ENCODE assay signal across 9 cellular contexts in genomic region chr15:80173022-80173759, GRCh38. TPM values are rescaled to one million over a fixed set of nuclear protein-coding genes. Genes with fewer than 3 reads are reported as not detected.
DNase-seq lines count a peak whose midpoint lies in the region; ATAC-seq and TF ChIP-seq lines count a peak whose summit lies in the region.
"Had no signal": no experiment of that assay in that cellular context is flagged by ENCODE, and none has a peak within 500 bp of the region (broad histone marks: within the 10 kb centered on the region; RNA-seq: fewer than 3 reads in every experiment).

No MANE protein-coding gene starts in this region.

- ATAC-seq in DND-41 (ENCODE audit: insufficient read depth, low read depth): peak; percentile 79
- ATAC-seq in GM21786 (IDR thresholded peaks at IDR 0.05; ENCODE audit: unreplicated experiment): peak; percentile 52

- H4K20me1 ChIP-seq in DND-41 (ENCODE audit: insufficient read depth, low read length): no peaks in the 10 kb centered on the region

- no peak overlapping the region for H3K9ac ChIP-seq in DND-41 (ENCODE audit: low read depth, low read length)

- no peaks in the 10 kb centered on the region for H3K9me3 Mint-ChIP-seq in activated CD4-positive, alpha-beta T cell treated with anti-CD3 and anti-CD28 coated beads, Interleukin-2, amount 10 ng/mL, durations not matched to agents 24 days and 14 days
- H3K9me3 Mint-ChIP-seq in mesothelial cell of epicardium: no peaks in the 10 kb centered on the region

- H3K4me2 ChIP-seq in DND-41 (ENCODE audit: insufficient read depth, low read length): no peak overlapping the region

- H3K27ac Mint-ChIP-seq in activated CD4-positive, alpha-beta T cell treated with anti-CD3 and anti-CD28 coated beads, Interleukin-2, amount 10 ng/mL, durations not matched to agents 24 days and 14 days: no peak overlapping the region
- no peak overlapping the region for H3K27ac Mint-ChIP-seq in mesothelial cell of epicardium
- H3K27ac Mint-ChIP-seq: activated naive CD8-positive, alpha-beta T cell had no signal

- no peaks in the 10 kb centered on the region for H3K9me3 ChIP-seq in DND-41 (ENCODE audit: insufficient read depth, low read length, severe bottlenecking)

- H3K27me3 ChIP-seq in DND-41 (ENCODE audit: insufficient read depth, low read length, poor library complexity): no peaks in the 10 kb centered on the region

- peaks cover 42% of the 10 kb centered on the region for H3K36me3 Mint-ChIP-seq in activated CD4-positive, alpha-beta T cell treated with anti-CD3 and anti-CD28 coated beads, Interleukin-2, amount 10 ng/mL, durations not matched to agents 24 days and 14 days (ENCODE audit: low read depth)
- H3K36me3 Mint-ChIP-seq in mesothelial cell of epicardium: peaks cover 40% of the 10 kb centered on the region

- H3K27ac ChIP-seq in DND-41 (ENCODE audit: low read length): no peak overlapping the region

- no peaks in the 10 kb centered on the region for H3K4me1 Mint-ChIP-seq in activated CD4-positive, alpha-beta T cell treated with anti-CD3 and anti-CD28 coated beads, Interleukin-2, amount 10 ng/mL, durations not matched to agents 24 days and 14 days
- H3K4me1 Mint-ChIP-seq in mesothelial cell of epicardium: no peaks in the 10 kb centered on the region

- H3K27me3 Mint-ChIP-seq in activated CD4-positive, alpha-beta T cell treated with anti-CD3 and anti-CD28 coated beads, Interleukin-2, amount 10 ng/mL, durations not matched to agents 24 days and 14 days: no peaks in the 10 kb centered on the region
- no peaks in the 10 kb centered on the region for H3K27me3 Mint-ChIP-seq in mesothelial cell of epicardium (ENCODE audit: low read depth)
- H3K27me3 Mint-ChIP-seq: activated naive CD8-positive, alpha-beta T cell had no signal

- intact Hi-C loops in activated CD4-positive, alpha-beta T cell treated with anti-CD3 and anti-CD28 coated beads, Interleukin-2, amount 10 ng/mL, durations not matched to agents 24 days and 14 days (cut with micrococcal nuclease): loop anchor here (2.0 kb wide), 2 partner anchors 20 to 114 kb away; partner anchors contain the start of genes FAH and ZFAND6

- H3K4me3 ChIP-seq in DND-41 (ENCODE audit: low read depth in 1 of 2, low read length in 2 of 2): no peak overlapping the region

- DNase-seq in DND-41: peak; percentile 64
- peak; percentile 16 for DNase-seq in NCI-H2029 (lab: John Stamatoyannopoulos, UW)
- peak; percentile 92 for DNase-seq in activated CD4-positive, alpha-beta T cell treated with anti-CD3 and anti-CD28 coated beads, Interleukin-2, amount 10 ng/mL, durations not matched to agents 24 days and 14 days
- DNase-seq in dermis blood vessel endothelial cell: peak; percentile 82
- peak in 1 of 2 experiments; percentile 75 for DNase-seq in mesothelial cell of epicardium (ENCODE audit: low spot score in 2 of 2, unreplicated experiment in 2 of 2)
- peak; percentile 42 for DNase-seq in stimulated activated CD8-positive, alpha-beta memory T cell treated with anti-CD3 and anti-CD28 coated beads, Interleukin-7, amount 100 ng/mL, for 1 hour (ENCODE audit: low read depth in 2 of 2)
- no peak for DNase-seq in NCI-H128 (lab: John Stamatoyannopoulos, UW; ENCODE audit: unreplicated experiment)

- no peaks in the 10 kb centered on the region for H3K79me2 ChIP-seq in DND-41 (ENCODE audit: insufficient read depth, low read length)

- TF ChIP-seq CTCF in DND-41 (IDR thresholded peaks at IDR 0.05; ENCODE audit: borderline replicate concordance, extremely low read depth, low read length, poor library complexity, severe bottlenecking) (peak; percentile 81), mesothelial cell of epicardium (IDR thresholded peaks at IDR 0.05; ENCODE audit: unreplicated experiment) (peak; percentile 59)

- no peak overlapping the region for H3K4me3 Mint-ChIP-seq in activated CD4-positive, alpha-beta T cell treated with anti-CD3 and anti-CD28 coated beads, Interleukin-2, amount 10 ng/mL, durations not matched to agents 24 days and 14 days
- no peak overlapping the region for H3K4me3 Mint-ChIP-seq in mesothelial cell of epicardium
- H3K4me3 Mint-ChIP-seq: activated naive CD8-positive, alpha-beta T cell had no signal

- H3K4me1 ChIP-seq in DND-41 (ENCODE audit: insufficient read depth, low read length): no peaks in the 10 kb centered on the region

- H3K36me3 ChIP-seq in DND-41 (ENCODE audit: insufficient read depth, low read length): no peaks in the 10 kb centered on the region

- no peak overlapping the region for H2AFZ ChIP-seq in DND-41 (ENCODE audit: low read depth, low read length)

RNA-seq across cellular contexts. Expression of gene FAH, which starts 20.4 kb away (rescaled TPM):
- total RNA-seq in activated CD4-positive, alpha-beta T cell treated with anti-CD3 and anti-CD28 coated beads, Interleukin-2, amount 10 ng/mL, durations not matched to agents 24 days and 14 days: 81.7 and 90.5 TPM in 2 replicates
- total RNA-seq in dermis blood vessel endothelial cell (5.3 and 10.3 TPM in 2 replicates), mesothelial cell of epicardium (34.2 to 40.4 TPM (median 39.7 TPM) in 3 replicates)
